ENCODE assay signal across 14 cellular contexts in genomic region chr17:10033449-10033848, GRCh38.
DNase-seq lines count a peak whose midpoint lies in the region; ATAC-seq and TF ChIP-seq lines count a peak whose summit lies in the region.
"Had no signal": no experiment of that assay in that cellular context is flagged by ENCODE, and none has a peak within 500 bp of the region (broad histone marks: within the 10 kb centered on the region; RNA-seq: fewer than 3 reads in every experiment).

No MANE protein-coding gene starts in this region.

- no peaks in the 10 kb centered on the region for H3K79me2 ChIP-seq in GM23338 (replicated peaks; ENCODE audit: insufficient read depth)

- H3K27me3 ChIP-seq in GM23338 (ENCODE audit: insufficient read depth), result no peaks in the 10 kb centered on the region
- H3K27me3 ChIP-seq: foreskin keratinocyte, tibial artery had no signal

- ATAC-seq in GM23338, result no peak
- ATAC-seq in HG03378 (IDR thresholded peaks at IDR 0.05; ENCODE audit: unreplicated experiment), result no peak
- ATAC-seq: activated naive CD4-positive, alpha-beta T cell treated with anti-CD3 and anti-CD28 coated beads, Interleukin-2, amount 50 U/mL, for 72 hours; foreskin keratinocyte; T-cell had no signal

- H3K9me2 ChIP-seq in GM23338 (ENCODE audit: insufficient read depth), result no peaks in the 10 kb centered on the region

- peak; percentile 59 for DNase-seq in GF-D8 (lab: John Stamatoyannopoulos, UW)
- no peak for DNase-seq in GM23338 (ENCODE audit: low spot score)
- peak; percentile 72 for DNase-seq in RPMI7951 (ENCODE audit: low read depth)
- no peak for DNase-seq in neural crest cell (ENCODE audit: low read depth, low spot score)
- no peak for DNase-seq in NCI-H345 (lab: John Stamatoyannopoulos, UW)
- DNase-seq in NOMO-1 treated with dmso at 0.1 percent for 144 hours (lab: John Stamatoyannopoulos, UW; ENCODE audit: unreplicated experiment), result no peak
- no peak for DNase-seq in hepatic stellate cell (ENCODE audit: low spot score)
- DNase-seq: foreskin keratinocyte, NCI-H1436 treated with DMSO at 0.1 percent for 48 hours, T-cell had no signal

- H3K4me1 Mint-ChIP-seq in GM23338, result peaks cover 21% of the 10 kb centered on the region
- peaks cover 79% of the 10 kb centered on the region for H3K4me1 Mint-ChIP-seq in neural crest cell
- H3K4me1 Mint-ChIP-seq: T-cell had no signal

- no peaks in the 10 kb centered on the region for H3F3A ChIP-seq in GM23338 (replicated peaks; ENCODE audit: low read depth)

- TF ChIP-seq CTCF in GM23338 (conservative IDR thresholded peaks at IDR 0.05; ENCODE audit: low read depth in 2 of 2), result no peak
- TF ChIP-seq CTCF in neural crest cell (conservative IDR thresholded peaks at IDR 0.05), result no peak

- H3K27me3 Mint-ChIP-seq in GM23338 (ENCODE audit: insufficient read depth, low read depth, poor library complexity), result peaks cover 2% of the 10 kb centered on the region
- no peaks in the 10 kb centered on the region for H3K27me3 Mint-ChIP-seq in neural crest cell (ENCODE audit: low read depth)

- H3K27ac Mint-ChIP-seq in GM23338, result no peak overlapping the region
- no peak overlapping the region for H3K27ac Mint-ChIP-seq in neural crest cell (ENCODE audit: unreplicated experiment)
- H3K27ac Mint-ChIP-seq: activated naive CD4-positive, alpha-beta T cell treated with anti-CD3 and anti-CD28 coated beads, Interleukin-2, amount 50 U/mL, for 72 hours; T-cell had no signal

- H3K9me3 Mint-ChIP-seq in GM23338, result no peaks in the 10 kb centered on the region
- H3K9me3 Mint-ChIP-seq in neural crest cell, result peaks cover 2% of the 10 kb centered on the region
- H3K9me3 Mint-ChIP-seq: activated naive CD4-positive, alpha-beta T cell treated with anti-CD3 and anti-CD28 coated beads, Interleukin-2, amount 50 U/mL, for 72 hours; T-cell had no signal

- peak overlapping the region; percentile 59; the same call in 1 of the 2 replicates for H3K27ac ChIP-seq in GM23338 (ENCODE audit: low read depth)
- H3K27ac ChIP-seq: foreskin keratinocyte had no signal

- H3K36me3 ChIP-seq in GM23338 (ENCODE audit: insufficient read depth), result no peaks in the 10 kb centered on the region
- H3K36me3 ChIP-seq: tibial artery had no signal

- H2AFZ ChIP-seq in GM23338, result no peak overlapping the region

- H3K4me3 Mint-ChIP-seq in GM23338 (no peak overlapping the region), neural crest cell (peak overlapping the region; percentile 28)
- H3K4me3 Mint-ChIP-seq: T-cell had no signal

- H3K4me1 ChIP-seq in GM23338 (ENCODE audit: insufficient read depth), result peaks cover 5% of the 10 kb centered on the region
- H3K4me1 ChIP-seq: foreskin keratinocyte, tibial artery had no signal

- H3K4me2 ChIP-seq in GM23338, result no peak overlapping the region

- H4K20me1 ChIP-seq in GM23338 (replicated peaks; ENCODE audit: insufficient read depth), result no peaks in the 10 kb centered on the region

- H3K36me3 Mint-ChIP-seq in GM23338 (ENCODE audit: low read depth), result no peaks in the 10 kb centered on the region
- H3K36me3 Mint-ChIP-seq in neural crest cell (ENCODE audit: low read depth), result peaks cover 5% of the 10 kb centered on the region
- H3K36me3 Mint-ChIP-seq: activated naive CD4-positive, alpha-beta T cell treated with anti-CD3 and anti-CD28 coated beads, Interleukin-2, amount 50 U/mL, for 72 hours; T-cell had no signal

- no peak overlapping the region for H3K4me3 ChIP-seq in GM23338
- H3K4me3 ChIP-seq: lung, tibial artery had no signal

TF ChIP-seq in GM23338, 12 proteins besides CTCF, POLR2A, EP300 and RAD21:
- no peak for TF ChIP-seq ZNF331 (CRISPR knock-in tag; IDR thresholded peaks at IDR 0.05; ENCODE audit: low read depth)
- TF ChIP-seq, protein P1, sequence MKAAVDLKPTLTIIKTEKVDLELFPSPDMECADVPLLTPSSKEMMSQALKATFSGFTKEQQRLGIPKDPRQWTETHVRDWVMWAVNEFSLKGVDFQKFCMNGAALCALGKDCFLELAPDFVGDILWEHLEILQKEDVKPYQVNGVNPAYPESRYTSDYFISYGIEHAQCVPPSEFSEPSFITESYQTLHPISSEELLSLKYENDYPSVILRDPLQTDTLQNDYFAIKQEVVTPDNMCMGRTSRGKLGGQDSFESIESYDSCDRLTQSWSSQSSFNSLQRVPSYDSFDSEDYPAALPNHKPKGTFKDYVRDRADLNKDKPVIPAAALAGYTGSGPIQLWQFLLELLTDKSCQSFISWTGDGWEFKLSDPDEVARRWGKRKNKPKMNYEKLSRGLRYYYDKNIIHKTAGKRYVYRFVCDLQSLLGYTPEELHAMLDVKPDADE (IDR thresholded peaks at IDR 0.05), result no peak
- no peak for TF ChIP-seq ZNF114 (CRISPR knock-in tag; IDR thresholded peaks at IDR 0.05)

Comparison
In these comparisons a context has a peak if more than half of its experiments do, and no peak if none do; other contexts are left out.
1. DNase-seq: peak in GF-D8 (single experiment) and RPMI7951 (single experiment); none in GM23338 (single experiment), neural crest cell (single experiment), NCI-H345 (single experiment), NOMO-1 treated with dmso at 0.1 percent for 144 hours (single experiment) and hepatic stellate cell (single experiment).